Comparison of ENCODE assay signal across 1 cellular context in the genomic region with DNA sequence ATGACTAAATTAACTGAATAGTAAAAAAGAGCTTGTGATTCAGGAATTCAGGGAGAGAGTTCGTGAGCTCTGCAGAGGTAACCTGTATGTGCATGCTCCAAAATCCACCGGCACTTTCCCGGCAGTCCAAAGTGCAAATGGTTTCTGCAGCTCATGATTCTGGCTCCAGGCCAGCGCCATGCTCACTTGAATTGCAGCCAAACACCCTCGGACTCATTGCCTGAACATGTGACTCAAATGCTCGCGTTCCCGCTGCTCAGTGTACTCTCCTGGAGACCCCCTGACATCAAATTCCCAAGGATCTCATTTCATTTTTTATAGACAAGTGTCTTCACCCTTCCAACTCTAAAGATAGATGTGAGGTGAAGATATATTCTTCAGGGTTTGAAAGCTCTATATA.
TF ChIP-seq lines count a peak whose summit lies in the region.

No MANE protein-coding gene starts in this region.

TF ChIP-seq in GM23338, 12 proteins besides CTCF, POLR2A, EP300 and RAD21 (continued from another document):
- TF ChIP-seq, protein P1, sequence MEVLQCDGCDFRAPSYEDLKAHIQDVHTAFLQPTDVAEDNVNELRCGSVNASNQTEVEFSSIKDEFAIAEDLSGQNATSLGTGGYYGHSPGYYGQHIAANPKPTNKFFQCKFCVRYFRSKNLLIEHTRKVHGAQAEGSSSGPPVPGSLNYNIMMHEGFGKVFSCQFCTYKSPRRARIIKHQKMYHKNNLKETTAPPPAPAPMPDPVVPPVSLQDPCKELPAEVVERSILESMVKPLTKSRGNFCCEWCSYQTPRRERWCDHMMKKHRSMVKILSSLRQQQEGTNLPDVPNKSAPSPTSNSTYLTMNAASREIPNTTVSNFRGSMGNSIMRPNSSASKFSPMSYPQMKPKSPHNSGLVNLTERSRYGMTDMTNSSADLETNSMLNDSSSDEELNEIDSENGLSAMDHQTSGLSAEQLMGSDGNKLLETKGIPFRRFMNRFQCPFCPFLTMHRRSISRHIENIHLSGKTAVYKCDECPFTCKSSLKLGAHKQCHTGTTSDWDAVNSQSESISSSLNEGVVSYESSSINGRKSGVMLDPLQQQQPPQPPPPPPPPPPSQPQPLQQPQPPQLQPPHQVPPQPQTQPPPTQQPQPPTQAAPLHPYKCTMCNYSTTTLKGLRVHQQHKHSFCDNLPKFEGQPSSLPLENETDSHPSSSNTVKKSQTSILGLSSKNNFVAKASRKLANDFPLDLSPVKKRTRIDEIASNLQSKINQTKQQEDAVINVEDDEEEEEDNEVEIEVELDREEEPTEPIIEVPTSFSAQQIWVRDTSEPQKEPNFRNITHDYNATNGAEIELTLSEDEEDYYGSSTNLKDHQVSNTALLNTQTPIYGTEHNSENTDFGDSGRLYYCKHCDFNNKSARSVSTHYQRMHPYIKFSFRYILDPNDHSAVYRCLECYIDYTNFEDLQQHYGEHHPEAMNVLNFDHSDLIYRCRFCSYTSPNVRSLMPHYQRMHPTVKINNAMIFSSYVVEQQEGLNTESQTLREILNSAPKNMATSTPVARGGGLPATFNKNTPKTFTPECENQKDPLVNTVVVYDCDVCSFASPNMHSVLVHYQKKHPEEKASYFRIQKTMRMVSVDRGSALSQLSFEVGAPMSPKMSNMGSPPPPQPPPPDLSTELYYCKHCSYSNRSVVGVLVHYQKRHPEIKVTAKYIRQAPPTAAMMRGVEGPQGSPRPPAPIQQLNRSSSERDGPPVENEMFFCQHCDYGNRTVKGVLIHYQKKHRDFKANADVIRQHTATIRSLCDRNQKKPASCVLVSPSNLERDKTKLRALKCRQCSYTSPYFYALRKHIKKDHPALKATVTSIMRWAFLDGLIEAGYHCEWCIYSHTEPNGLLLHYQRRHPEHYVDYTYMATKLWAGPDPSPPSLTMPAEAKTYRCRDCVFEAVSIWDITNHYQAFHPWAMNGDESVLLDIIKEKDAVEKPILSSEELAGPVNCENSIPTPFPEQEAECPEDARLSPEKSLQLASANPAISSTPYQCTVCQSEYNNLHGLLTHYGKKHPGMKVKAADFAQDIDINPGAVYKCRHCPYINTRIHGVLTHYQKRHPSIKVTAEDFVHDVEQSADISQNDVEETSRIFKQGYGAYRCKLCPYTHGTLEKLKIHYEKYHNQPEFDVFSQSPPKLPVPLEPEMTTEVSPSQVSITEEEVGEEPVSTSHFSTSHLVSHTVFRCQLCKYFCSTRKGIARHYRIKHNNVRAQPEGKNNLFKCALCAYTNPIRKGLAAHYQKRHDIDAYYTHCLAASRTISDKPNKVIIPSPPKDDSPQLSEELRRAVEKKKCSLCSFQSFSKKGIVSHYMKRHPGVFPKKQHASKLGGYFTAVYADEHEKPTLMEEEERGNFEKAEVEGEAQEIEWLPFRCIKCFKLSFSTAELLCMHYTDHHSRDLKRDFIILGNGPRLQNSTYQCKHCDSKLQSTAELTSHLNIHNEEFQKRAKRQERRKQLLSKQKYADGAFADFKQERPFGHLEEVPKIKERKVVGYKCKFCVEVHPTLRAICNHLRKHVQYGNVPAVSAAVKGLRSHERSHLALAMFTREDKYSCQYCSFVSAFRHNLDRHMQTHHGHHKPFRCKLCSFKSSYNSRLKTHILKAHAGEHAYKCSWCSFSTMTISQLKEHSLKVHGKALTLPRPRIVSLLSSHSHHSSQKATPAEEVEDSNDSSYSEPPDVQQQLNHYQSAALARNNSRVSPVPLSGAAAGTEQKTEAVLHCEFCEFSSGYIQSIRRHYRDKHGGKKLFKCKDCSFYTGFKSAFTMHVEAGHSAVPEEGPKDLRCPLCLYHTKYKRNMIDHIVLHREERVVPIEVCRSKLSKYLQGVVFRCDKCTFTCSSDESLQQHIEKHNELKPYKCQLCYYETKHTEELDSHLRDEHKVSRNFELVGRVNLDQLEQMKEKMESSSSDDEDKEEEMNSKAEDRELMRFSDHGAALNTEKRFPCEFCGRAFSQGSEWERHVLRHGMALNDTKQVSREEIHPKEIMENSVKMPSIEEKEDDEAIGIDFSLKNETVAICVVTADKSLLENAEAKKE (CRISPR knock-in tag; IDR thresholded peaks at IDR 0.05), result no peak
- TF ChIP-seq, protein P2, sequence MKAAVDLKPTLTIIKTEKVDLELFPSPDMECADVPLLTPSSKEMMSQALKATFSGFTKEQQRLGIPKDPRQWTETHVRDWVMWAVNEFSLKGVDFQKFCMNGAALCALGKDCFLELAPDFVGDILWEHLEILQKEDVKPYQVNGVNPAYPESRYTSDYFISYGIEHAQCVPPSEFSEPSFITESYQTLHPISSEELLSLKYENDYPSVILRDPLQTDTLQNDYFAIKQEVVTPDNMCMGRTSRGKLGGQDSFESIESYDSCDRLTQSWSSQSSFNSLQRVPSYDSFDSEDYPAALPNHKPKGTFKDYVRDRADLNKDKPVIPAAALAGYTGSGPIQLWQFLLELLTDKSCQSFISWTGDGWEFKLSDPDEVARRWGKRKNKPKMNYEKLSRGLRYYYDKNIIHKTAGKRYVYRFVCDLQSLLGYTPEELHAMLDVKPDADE (IDR thresholded peaks at IDR 0.05), result no peak
- TF ChIP-seq JUNB (IDR thresholded peaks at IDR 0.05; ENCODE audit: unreplicated experiment), result no peak
- no peak for TF ChIP-seq EZH2phosphoT487 (IDR thresholded peaks at IDR 0.05; ENCODE audit: unreplicated experiment)
- no peak for TF ChIP-seq NANOG (IDR thresholded peaks at IDR 0.05; ENCODE audit: borderline replicate concordance)
- TF ChIP-seq ZNF114 (CRISPR knock-in tag; IDR thresholded peaks at IDR 0.05), result no peak
- TF ChIP-seq, protein P3, sequence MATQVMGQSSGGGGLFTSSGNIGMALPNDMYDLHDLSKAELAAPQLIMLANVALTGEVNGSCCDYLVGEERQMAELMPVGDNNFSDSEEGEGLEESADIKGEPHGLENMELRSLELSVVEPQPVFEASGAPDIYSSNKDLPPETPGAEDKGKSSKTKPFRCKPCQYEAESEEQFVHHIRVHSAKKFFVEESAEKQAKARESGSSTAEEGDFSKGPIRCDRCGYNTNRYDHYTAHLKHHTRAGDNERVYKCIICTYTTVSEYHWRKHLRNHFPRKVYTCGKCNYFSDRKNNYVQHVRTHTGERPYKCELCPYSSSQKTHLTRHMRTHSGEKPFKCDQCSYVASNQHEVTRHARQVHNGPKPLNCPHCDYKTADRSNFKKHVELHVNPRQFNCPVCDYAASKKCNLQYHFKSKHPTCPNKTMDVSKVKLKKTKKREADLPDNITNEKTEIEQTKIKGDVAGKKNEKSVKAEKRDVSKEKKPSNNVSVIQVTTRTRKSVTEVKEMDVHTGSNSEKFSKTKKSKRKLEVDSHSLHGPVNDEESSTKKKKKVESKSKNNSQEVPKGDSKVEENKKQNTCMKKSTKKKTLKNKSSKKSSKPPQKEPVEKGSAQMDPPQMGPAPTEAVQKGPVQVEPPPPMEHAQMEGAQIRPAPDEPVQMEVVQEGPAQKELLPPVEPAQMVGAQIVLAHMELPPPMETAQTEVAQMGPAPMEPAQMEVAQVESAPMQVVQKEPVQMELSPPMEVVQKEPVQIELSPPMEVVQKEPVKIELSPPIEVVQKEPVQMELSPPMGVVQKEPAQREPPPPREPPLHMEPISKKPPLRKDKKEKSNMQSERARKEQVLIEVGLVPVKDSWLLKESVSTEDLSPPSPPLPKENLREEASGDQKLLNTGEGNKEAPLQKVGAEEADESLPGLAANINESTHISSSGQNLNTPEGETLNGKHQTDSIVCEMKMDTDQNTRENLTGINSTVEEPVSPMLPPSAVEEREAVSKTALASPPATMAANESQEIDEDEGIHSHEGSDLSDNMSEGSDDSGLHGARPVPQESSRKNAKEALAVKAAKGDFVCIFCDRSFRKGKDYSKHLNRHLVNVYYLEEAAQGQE (IDR thresholded peaks at IDR 0.05; ENCODE audit: unreplicated experiment), result no peak
- no peak for TF ChIP-seq CREB1 (CRISPR knock-in tag; IDR thresholded peaks at IDR 0.05; ENCODE audit: low read depth)
- no peak for TF ChIP-seq ZNF331 (CRISPR knock-in tag; IDR thresholded peaks at IDR 0.05; ENCODE audit: low read depth)
- no peak for TF ChIP-seq EZH2 (IDR thresholded peaks at IDR 0.05; ENCODE audit: low read depth, unreplicated experiment)
